ENCODE assay signal across 8 cellular contexts in genomic region chr15:84079885-84080777, GRCh38.
DNase-seq lines count a peak whose midpoint lies in the region; ATAC-seq and TF ChIP-seq lines count a peak whose summit lies in the region.

No MANE protein-coding gene starts in this region.

- H2BK120ac ChIP-seq in mesendoderm (ENCODE audit: low read depth, low read length): no peak overlapping the region

- no peak overlapping the region for H2AK5ac ChIP-seq in mesendoderm (ENCODE audit: low read length)

- intact Hi-C loops in dorsolateral prefrontal cortex (cut with DNase I): no loop called here

- H3K79me2 ChIP-seq in mesendoderm (ENCODE audit: control insufficient read depth, insufficient read depth, low read length): no peaks in the 10 kb centered on the region

- no peaks in the 10 kb centered on the region for H3K36me3 ChIP-seq in mesendoderm (ENCODE audit: control insufficient read depth, insufficient read depth, low read length)

- no peak overlapping the region for H3K4ac ChIP-seq in mesendoderm (ENCODE audit: low read depth, low read length)

- H3K4me2 ChIP-seq in mesendoderm (ENCODE audit: low read length): peak overlapping the region; percentile 75

- no peak overlapping the region for H2BK15ac ChIP-seq in mesendoderm (replicated peaks; ENCODE audit: low read depth)

- H3K9ac ChIP-seq in mesendoderm (ENCODE audit: low read length): no peak overlapping the region

- ATAC-seq in GM21526 (IDR thresholded peaks at IDR 0.05; ENCODE audit: low FRiP score, unreplicated experiment): peak; percentile 93

- no peak overlapping the region for H3K56ac ChIP-seq in mesendoderm (ENCODE audit: low read length)

- H3K18ac ChIP-seq in mesendoderm (ENCODE audit: low read length): no peak overlapping the region

- TF ChIP-seq CTCF in dorsolateral prefrontal cortex (IDR thresholded peaks at IDR 0.05 in 54 of 56, conservative IDR thresholded peaks at IDR 0.05 in 2 of 56; ENCODE audit: low read depth in 1 of 56, partially characterized antibody in 56 of 56): no peak

- no peaks in the 10 kb centered on the region for H3K4me1 ChIP-seq in mesendoderm (ENCODE audit: control insufficient read depth, low read depth, low read length)

- peak; percentile 50 for DNase-seq in COR-L47 (lab: John Stamatoyannopoulos, UW)
- DNase-seq in NCI-H1092 (lab: John Stamatoyannopoulos, UW): peak; percentile 66
- DNase-seq in activated CD4-positive, alpha-beta T cell treated with anti-CD3 and anti-CD28 coated beads for 24 hours (ENCODE audit: low read depth in 2 of 2): peak; percentile 19 to 52
- DNase-seq in dorsolateral prefrontal cortex: peak; percentile 29 to 73 (median 64)
- DNase-seq in mesendoderm: peak; percentile 79
- peak; percentile 35 to 49 for DNase-seq in stimulated activated CD8-positive, alpha-beta memory T cell treated with anti-CD3 and anti-CD28 coated beads, Interleukin-15, amount 100 ng/mL, for 48 hours (ENCODE audit: low read depth in 2 of 2)
- no peak for DNase-seq in NCI-H1048 (lab: John Stamatoyannopoulos, UW)

- H3K79me1 ChIP-seq in mesendoderm (ENCODE audit: low read length): no peaks in the 10 kb centered on the region

- H2BK5ac ChIP-seq in mesendoderm (ENCODE audit: low read length): no peak overlapping the region

- WGBS in mesendoderm (ENCODE audit: extremely low coverage, insufficient coverage, low lambda C conversion rate): no CpG with 5 or more reads among the region's 65 CpGs

- H3K4me3 ChIP-seq in dorsolateral prefrontal cortex: peak overlapping the region; percentile 39 to 79 (median 62)
- no peak overlapping the region for H3K4me3 ChIP-seq in mesendoderm (ENCODE audit: low read length)

- no peak overlapping the region for H4K5ac ChIP-seq in mesendoderm (ENCODE audit: low read length)

- no peak overlapping the region for H3K23ac ChIP-seq in mesendoderm (ENCODE audit: low read length)

- H3K27me3 ChIP-seq in dorsolateral prefrontal cortex (peaks cover 0 to 20% (median 0%) of the 10 kb centered on the region in 45 donors), mesendoderm (ENCODE audit: insufficient read depth, low read length, poor library complexity) (peaks cover 4% of the 10 kb centered on the region)

- H3K27ac ChIP-seq in dorsolateral prefrontal cortex: peak overlapping the region in 12 of 59 donors; percentile 1 to 66 (median 34)
- H3K27ac ChIP-seq in mesendoderm (ENCODE audit: low read depth, low read length): no peak overlapping the region

- H4K8ac ChIP-seq in mesendoderm (ENCODE audit: low read depth, low read length): no peak overlapping the region
